10 cellular contexts compared by ENCODE assay signal in the genomic region with DNA sequence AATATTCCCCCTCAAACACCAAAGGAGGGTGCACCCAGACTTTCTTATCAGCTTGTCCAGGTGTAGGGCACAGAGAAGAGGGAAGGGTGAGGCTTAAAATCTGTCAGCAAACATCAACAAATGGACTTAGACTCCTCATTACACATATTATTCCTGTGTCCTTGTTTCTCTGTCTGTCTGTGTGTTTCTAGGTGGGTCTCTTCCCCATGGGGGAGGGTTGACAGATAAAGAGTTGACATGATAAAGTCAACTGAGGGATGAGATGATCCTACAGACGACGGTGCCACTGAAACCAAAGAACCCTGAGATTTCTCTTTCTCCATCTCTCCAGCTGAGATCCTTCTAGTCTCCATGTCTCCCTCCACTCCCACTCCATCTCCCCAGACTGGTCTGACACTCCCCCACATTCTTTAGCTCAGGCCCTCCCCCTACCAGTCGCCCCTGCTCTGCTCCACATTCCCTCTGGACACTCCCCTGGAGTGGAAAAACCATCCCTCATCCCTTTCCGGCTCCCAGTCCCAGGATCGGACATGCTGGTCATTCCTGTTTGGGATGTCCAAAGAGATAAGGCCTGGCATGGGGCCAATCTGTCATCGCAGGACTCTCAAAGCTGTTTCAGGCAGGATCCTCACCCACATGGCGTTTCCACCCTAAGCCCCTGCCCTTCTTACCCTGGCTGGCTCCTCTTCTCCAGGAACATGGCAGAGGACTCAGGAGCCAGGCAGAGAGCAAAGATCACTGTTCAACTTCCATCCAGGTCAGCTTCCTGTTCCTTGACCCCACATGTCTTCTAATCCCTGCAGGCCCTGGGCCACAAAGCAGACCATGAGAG. TPM values are rescaled to one million over a fixed set of nuclear protein-coding genes. Genes with fewer than 3 reads are reported as not detected.
DNase-seq lines count a peak whose midpoint lies in the region; ATAC-seq and TF ChIP-seq lines count a peak whose summit lies in the region.
"Had no signal": no experiment of that assay in that cellular context is flagged by ENCODE, and none has a peak within 500 bp of the region (broad histone marks: within the 10 kb centered on the region; RNA-seq: fewer than 3 reads in every experiment).

No MANE protein-coding gene starts in this region.

- H3K9me3 Mint-ChIP-seq in brain (peaks cover 0 to 7% (median 0%) of the 10 kb centered on the region in 5 experiments), WTC11 (no peaks in the 10 kb centered on the region)
- H3K9me3 Mint-ChIP-seq: activated naive CD4-positive, alpha-beta T cell treated with anti-CD3 and anti-CD28 coated beads, Interleukin-2, amount 10 ng/mL, durations not matched to agents 7 days and 5 days had no signal

- WGBS in stomach, 5 donors: 49 to 58% (median 55%) methylated on average over 7 of the region's 7 CpGs

- H3K27ac ChIP-seq in stomach: peak overlapping the region; percentile 50 to 97 (median 96)
- H3K27ac ChIP-seq: KMS-11 had no signal

- H3K4me3 Mint-ChIP-seq in brain: peak overlapping the region in 4 of 5 experiments; percentile 45 to 97 (median 88)
- H3K4me3 Mint-ChIP-seq in WTC11: no peak overlapping the region
- H3K4me3 Mint-ChIP-seq: activated naive CD4-positive, alpha-beta T cell treated with anti-CD3 and anti-CD28 coated beads, Interleukin-2, amount 10 ng/mL, durations not matched to agents 7 days and 5 days had no signal

- TF ChIP-seq CTCF in LNCaP clone FGC (IDR thresholded peaks at IDR 0.05; ENCODE audit: control insufficient read depth, extremely low read depth, insufficient read depth) (no peak), brain (conservative IDR thresholded peaks at IDR 0.05) (no peak), stomach (IDR thresholded peaks at IDR 0.05) (no peak), foreskin fibroblast (IDR thresholded peaks at IDR 0.05; ENCODE audit: low read depth, low read length) (no peak), WTC11 (IDR thresholded peaks at IDR 0.05) (no peak)

- H3K27ac Mint-ChIP-seq in brain (peak overlapping the region in 4 of 5 experiments; percentile 1 to 67 (median 40)), WTC11 (no peak overlapping the region)
- H3K27ac Mint-ChIP-seq: activated naive CD4-positive, alpha-beta T cell treated with anti-CD3 and anti-CD28 coated beads, Interleukin-2, amount 10 ng/mL, durations not matched to agents 7 days and 5 days had no signal

- no peaks in the 10 kb centered on the region for H3K9me3 ChIP-seq in stomach

- no peak for ATAC-seq in WTC11

- H3K36me3 ChIP-seq in stomach: no peaks in the 10 kb centered on the region

- no peak for TF ChIP-seq EP300 in stomach (IDR thresholded peaks at IDR 0.05)

- CTCF ChIA-PET in WTC11 (lab: Charles Lee): interaction anchor here (1.5 to 2.3 kb wide), 4 partner anchors 20 to 41 kb away, joined by 5 to 12 read pairs (median 6); no protein-coding TSS in a partner anchor

- DNase-seq in LNCaP clone FGC (ENCODE audit: low read depth) (peak; percentile 45), left kidney (ENCODE audit: low read depth, low spot score) (peak; percentile 97), stomach (peak; percentile 43), foreskin fibroblast (no peak), Ammon's horn (ENCODE audit: low spot score) (no peak), WTC11 (ENCODE audit: low spot score) (no peak), GOT3 (lab: John Stamatoyannopoulos, UW) (no peak)
- DNase-seq: activated naive CD4-positive, alpha-beta T cell treated with anti-CD3 and anti-CD28 coated beads, Interleukin-2, amount 10 ng/mL, durations not matched to agents 7 days and 5 days had no signal

- H3K4me3 ChIP-seq in LNCaP clone FGC (ENCODE audit: low read depth, low read length) (no peak overlapping the region), stomach (no peak overlapping the region), foreskin fibroblast (ENCODE audit: low read depth in 1 of 2, low read length in 2 of 2) (no peak overlapping the region)

- no peaks in the 10 kb centered on the region for H3K36me3 Mint-ChIP-seq in brain
- no peaks in the 10 kb centered on the region for H3K36me3 Mint-ChIP-seq in WTC11

- H3K27me3 ChIP-seq in stomach: peaks cover 0 to 12% (median 0%) of the 10 kb centered on the region in 3 donors

- intact Hi-C loops in stomach (cut with DNase I; ENCODE audit: low total_unique reads): no loop called here

- POLR2A ChIA-PET in WTC11 (lab: Charles Lee): interaction anchor here (0.8 kb wide), 1 partner anchor 25 kb away, joined by 3 read pairs; no protein-coding TSS in a partner anchor

- H3K27me3 Mint-ChIP-seq in brain (peaks cover 39% of the 10 kb centered on the region), WTC11 (ENCODE audit: low read depth) (peaks cover 23% of the 10 kb centered on the region)

- H3K4me1 Mint-ChIP-seq in brain (peaks cover 73% of the 10 kb centered on the region), WTC11 (peaks cover 56% of the 10 kb centered on the region)

- H3K4me1 ChIP-seq in stomach: peaks cover 60 to 98% (median 77%) of the 10 kb centered on the region in 4 donors

- TF ChIP-seq POLR2A in stomach (IDR thresholded peaks at IDR 0.05): no peak

TF ChIP-seq in WTC11, 78 proteins besides CTCF, POLR2A, EP300 and RAD21:
- TF ChIP-seq ELF4 (CRISPR knock-in tag; IDR thresholded peaks at IDR 0.05; ENCODE audit: low read depth) (no peak), JUN (CRISPR knock-in tag; IDR thresholded peaks at IDR 0.05) (no peak)
- TF ChIP-seq, protein P1, sequence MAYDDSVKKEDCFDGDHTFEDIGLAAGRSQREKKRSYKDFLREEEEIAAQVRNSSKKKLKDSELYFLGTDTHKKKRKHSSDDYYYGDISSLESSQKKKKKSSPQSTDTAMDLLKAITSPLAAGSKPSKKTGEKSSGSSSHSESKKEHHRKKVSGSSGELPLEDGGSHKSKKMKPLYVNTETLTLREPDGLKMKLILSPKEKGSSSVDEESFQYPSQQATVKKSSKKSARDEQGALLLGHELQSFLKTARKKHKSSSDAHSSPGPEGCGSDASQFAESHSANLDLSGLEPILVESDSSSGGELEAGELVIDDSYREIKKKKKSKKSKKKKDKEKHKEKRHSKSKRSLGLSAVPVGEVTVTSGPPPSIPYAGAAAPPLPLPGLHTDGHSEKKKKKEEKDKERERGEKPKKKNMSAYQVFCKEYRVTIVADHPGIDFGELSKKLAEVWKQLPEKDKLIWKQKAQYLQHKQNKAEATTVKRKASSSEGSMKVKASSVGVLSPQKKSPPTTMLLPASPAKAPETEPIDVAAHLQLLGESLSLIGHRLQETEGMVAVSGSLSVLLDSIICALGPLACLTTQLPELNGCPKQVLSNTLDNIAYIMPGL (CRISPR knock-in tag; IDR thresholded peaks at IDR 0.05): no peak

RNA-seq across cellular contexts. Expression of a gene that starts 2.9 kb away (rescaled TPM):
- polyA plus RNA-seq in brain (ENCODE audit: insufficient read depth, low read depth, low replicate concordance): 41.3 TPM
- total RNA-seq in stomach: 100 to 1,000 TPM in 4 of 5 donors, 10 to 100 TPM in 1; 33.6 to 698 (median 193) TPM
- polyA plus RNA-seq in stomach: 10 to 100 TPM in 2 of 3 donors, 1 to 10 TPM in 1; 6.9 to 37.5 (median 29.5) TPM
- 35.3 to 44.2 TPM (median 35.5 TPM) in 3 replicates for total RNA-seq in WTC11 (2021)

RNA-seq across cellular contexts. Expression of a gene that starts 42.1 kb away (rescaled TPM):
- polyA plus RNA-seq in brain (ENCODE audit: insufficient read depth, low read depth, low replicate concordance) (80.8 TPM), stomach (10 to 100 TPM; 13.5 to 20.6 (median 20.1) TPM)
- total RNA-seq in stomach (100 to 1,000 TPM in 1 of 5 donors, 10 to 100 TPM in 2, 1 to 10 TPM in 2; 4.6 to 255 (median 31.2) TPM), WTC11 (2021) (16.6 to 21.3 TPM (median 19.8 TPM) in 3 replicates)

RNA-seq across cellular contexts. Expression of a gene that starts 58.0 kb away (rescaled TPM):
- polyA plus RNA-seq in brain (ENCODE audit: insufficient read depth, low read depth, low replicate concordance) (not detected), stomach (under 1 TPM in 1 of 3 donors, not detected in 2; 0.68 TPM)
- total RNA-seq in stomach (not detected), WTC11 (2021) (0.44 to 0.78 TPM (median 0.74 TPM) in 3 replicates)

Comparison
In these comparisons a context has a peak if more than half of its experiments do, and no peak if none do; other contexts are left out.
1. DNase-seq: peak in LNCaP clone FGC (single experiment), left kidney (single experiment) and stomach (single experiment); none in foreskin fibroblast (0 of 2), Ammon's horn (single experiment), WTC11 (single experiment) and GOT3 (single experiment).